ENCODE assay signal across 28 cellular contexts in genomic region chr14:101561897-101562490, GRCh38. TPM values are rescaled to one million over a fixed set of nuclear protein-coding genes. Genes with fewer than 3 reads are reported as not detected.
A peak's percentile ranks its signal among the peaks of the same experiment; 100 is the strongest.
DNase-seq lines count a peak whose midpoint lies in the region; ATAC-seq, FAIRE-seq and TF ChIP-seq lines count a peak whose summit lies in the region.
"Had no signal": no experiment of that assay in that cellular context is flagged by ENCODE, and none has a peak within 500 bp of the region (broad histone marks: within the 10 kb centered on the region; RNA-seq: fewer than 3 reads in every experiment).

No MANE protein-coding gene starts in this region.

- H3K4me3 ChIP-seq in H1 (ENCODE audit: extremely low read depth in 1 of 4, insufficient read depth in 2 of 4, low read depth in 3 of 4, low read length in 4 of 4): no peak overlapping the region
- H3K4me3 ChIP-seq: left lung, SJSA1 had no signal

- H2BK20ac ChIP-seq in H1 (ENCODE audit: low read length): no peak overlapping the region

- no peak overlapping the region for H2AFZ ChIP-seq in H1 (ENCODE audit: low read length)

- no peak overlapping the region for H3K9ac ChIP-seq in H1 (replicated peaks in 1 of 4; ENCODE audit: extremely low read depth in 1 of 4, low read depth in 3 of 4, low read length in 3 of 4)

- DNase-seq in activated naive CD4-positive, alpha-beta T cell treated with anti-CD3 and anti-CD28 coated beads, Interleukin-2, amount 50 U/mL, for 16 hours: no peak
- DNase-seq in H1 (ENCODE audit: low read depth in 1 of 2, low spot score in 2 of 2) (no peak), HUDEP-2 (lab: John Stamatoyannopoulos, UW; ENCODE audit: unreplicated experiment in 76 of 76) (no peak), occipital lobe (lab: John Stamatoyannopoulos, UW) (no peak), iPS-NIHi11 (ENCODE audit: low spot score) (no peak)
- peak; percentile 51 for DNase-seq in natural killer cell treated with Interleukin-12 subunit alpha and Interleukin-12 subunit beta and Interleukin-15 and Interleukin-18, amount 100 ng/mL, for 72 hours (ENCODE audit: low spot score)
- DNase-seq in stimulated activated naive B cell treated with anti-CD40 and anti-IgM and Interleukin-4, amounts not matched to agents 10 μg/mL and 1 μg/mL and 100 μg/mL, for 72 hours: no peak
- DNase-seq: activated CD4-positive, alpha-beta memory T cell treated with anti-CD3 and anti-CD28 coated beads, Interleukin-2, amount 10 ng/mL, durations not matched to agents 7 days and 5 days; aorta; C1 segment of cervical spinal cord; dermis blood vessel endothelial cell; hippocampal formation; Karpas-422; mesenchymal stem cell; NCI-H2081 treated with DMSO at 0.1 percent for 48 hours; NCI-H446; sigmoid colon; stimulated activated CD4-positive, alpha-beta T cell treated with anti-CD3 and anti-CD28 coated beads, Interleukin-4, amount 100 ng/mL, for 24 hours had no signal

- no peak overlapping the region for H4K8ac ChIP-seq in H1 (ENCODE audit: extremely low read depth, insufficient read depth, low read length)

- FAIRE-seq in H1 (lab: Jason Lieb, UNC): no peak
- FAIRE-seq: endometrium, GM18507 had no signal

- peaks cover 0 to 16% (median 9%) of the 10 kb centered on the region in 4 experiments; a peak in 6 of 7 replicates for H3K4me1 ChIP-seq in H1 (replicated peaks in 1 of 4; ENCODE audit: control insufficient read depth in 3 of 4, insufficient read depth in 4 of 4, low read length in 3 of 4)
- H3K4me1 ChIP-seq: prostate gland, SJSA1 had no signal

- H3K4me1 Mint-ChIP-seq in activated naive CD4-positive, alpha-beta T cell treated with anti-CD3 and anti-CD28 coated beads, Interleukin-2, amount 50 U/mL, for 24 hours: peaks cover 13% of the 10 kb centered on the region
- H3K4me1 Mint-ChIP-seq in natural killer cell treated with Interleukin-12 subunit alpha and Interleukin-12 subunit beta and Interleukin-15 and Interleukin-18, amount 100 ng/mL, for 72 hours (ENCODE audit: low read depth in 2 of 2): peaks cover 0 to 4% of the 10 kb centered on the region in 2 donors
- peaks cover 20 to 25% of the 10 kb centered on the region in 2 donors for H3K4me1 Mint-ChIP-seq in stimulated activated naive B cell treated with anti-CD40 and anti-IgM and Interleukin-4, amounts not matched to agents 10 μg/mL and 1 μg/mL and 100 μg/mL, for 72 hours

- peak overlapping the region; percentile 33 for H3K4me3 Mint-ChIP-seq in activated naive CD4-positive, alpha-beta T cell treated with anti-CD3 and anti-CD28 coated beads, Interleukin-2, amount 50 U/mL, for 24 hours
- no peak overlapping the region for H3K4me3 Mint-ChIP-seq in natural killer cell treated with Interleukin-12 subunit alpha and Interleukin-12 subunit beta and Interleukin-15 and Interleukin-18, amount 100 ng/mL, for 72 hours
- peak overlapping the region; percentile 46 to 73 for H3K4me3 Mint-ChIP-seq in stimulated activated naive B cell treated with anti-CD40 and anti-IgM and Interleukin-4, amounts not matched to agents 10 μg/mL and 1 μg/mL and 100 μg/mL, for 72 hours
- H3K4me3 Mint-ChIP-seq: activated CD4-positive, alpha-beta memory T cell treated with anti-CD3 and anti-CD28 coated beads, Interleukin-2, amount 10 ng/mL, durations not matched to agents 7 days and 5 days; stimulated activated effector memory CD8-positive, alpha-beta T cell treated with anti-CD3 and anti-CD28 coated beads, Interleukin-12 subunit alpha, Interleukin-12 subunit beta, amount 100 ng/mL, for 72 hours had no signal

- no peak overlapping the region for H3K56ac ChIP-seq in H1 (replicated peaks; ENCODE audit: insufficient read length, low read depth, low read length)

- ATAC-seq in natural killer cell treated with Interleukin-12 subunit alpha and Interleukin-12 subunit beta and Interleukin-15 and Interleukin-18, amount 100 ng/mL, for 72 hours: no peak
- ATAC-seq in stimulated activated naive B cell treated with anti-CD40 and anti-IgM and Interleukin-4, amounts not matched to agents 10 μg/mL and 1 μg/mL and 100 μg/mL, for 72 hours (replicated peaks): no peak
- ATAC-seq: gastroesophageal sphincter; left lung; stimulated activated effector memory CD8-positive, alpha-beta T cell treated with anti-CD3 and anti-CD28 coated beads, Interleukin-12 subunit alpha, Interleukin-12 subunit beta, amount 100 ng/mL, for 72 hours had no signal

- H3K4ac ChIP-seq in H1 (replicated peaks; ENCODE audit: insufficient read length, low read depth, low read length): no peak overlapping the region

- peaks cover 12 to 19% of the 10 kb centered on the region in 2 experiments for H4K20me1 ChIP-seq in H1 (replicated peaks in 1 of 2; ENCODE audit: control insufficient read depth in 1 of 2, insufficient read depth in 2 of 2, low read length in 2 of 2)

- no peak overlapping the region for H3K18ac ChIP-seq in H1 (ENCODE audit: extremely low read depth, low read length)

- H3K9me3 Mint-ChIP-seq in activated naive CD4-positive, alpha-beta T cell treated with anti-CD3 and anti-CD28 coated beads, Interleukin-2, amount 50 U/mL, for 24 hours: no peaks in the 10 kb centered on the region
- no peaks in the 10 kb centered on the region for H3K9me3 Mint-ChIP-seq in natural killer cell treated with Interleukin-12 subunit alpha and Interleukin-12 subunit beta and Interleukin-15 and Interleukin-18, amount 100 ng/mL, for 72 hours
- H3K9me3 Mint-ChIP-seq in stimulated activated naive B cell treated with anti-CD40 and anti-IgM and Interleukin-4, amounts not matched to agents 10 μg/mL and 1 μg/mL and 100 μg/mL, for 72 hours: peaks cover 2 to 3% of the 10 kb centered on the region in 2 donors

- H2BK15ac ChIP-seq in H1 (ENCODE audit: low read length): no peak overlapping the region

- no peak overlapping the region for H3K27ac ChIP-seq in H1 (ENCODE audit: low read depth, low read length)
- H3K27ac ChIP-seq: gastroesophageal sphincter, left lung, prostate gland, sigmoid colon, SJSA1, suprapubic skin had no signal

- no peaks in the 10 kb centered on the region for H3K79me1 ChIP-seq in H1 (ENCODE audit: low read depth, low read length)

- H3K79me2 ChIP-seq in H1 (ENCODE audit: control insufficient read depth in 1 of 2, insufficient read depth in 2 of 2, low read length in 2 of 2): no peaks in the 10 kb centered on the region

- no peak for TF ChIP-seq RAD21 in H1 (IDR thresholded peaks at IDR 0.05 in 1 of 2, conservative IDR thresholded peaks at IDR 0.05 in 1 of 2; ENCODE audit: low read depth in 2 of 2, low read length in 2 of 2)

- H3K36me3 ChIP-seq in H1 (ENCODE audit: control insufficient read depth in 2 of 4, insufficient read depth in 4 of 4, low read length in 3 of 4): peaks cover 0 to 14% (median 0%) of the 10 kb centered on the region in 4 experiments; a peak in 1 of 8 replicates
- H3K36me3 ChIP-seq: left lung, prostate gland, SJSA1, suprapubic skin had no signal

- peaks cover 88 to 96% (median 94%) of the 10 kb centered on the region in 4 experiments for H3K27me3 ChIP-seq in H1 (replicated peaks in 1 of 4; ENCODE audit: control insufficient read depth in 3 of 4, extremely low read depth in 1 of 4, insufficient read depth in 3 of 4, low read length in 3 of 4)

- peaks cover 9 to 14% of the 10 kb centered on the region in 2 experiments; a peak in 3 of 4 replicates for H3K9me3 ChIP-seq in H1 (ENCODE audit: insufficient read depth in 2 of 2, low read depth in 1 of 2, low read length in 1 of 2)
- H3K9me3 ChIP-seq: prostate gland, SJSA1, suprapubic skin had no signal

- no peak for TF ChIP-seq POLR2A in H1 (IDR thresholded peaks at IDR 0.05; ENCODE audit: control extremely low read depth in 1 of 2, low read depth in 2 of 2, low read length in 2 of 2)

- H4K91ac ChIP-seq in H1 (replicated peaks; ENCODE audit: insufficient read length, low read length): no peak overlapping the region

- no peak overlapping the region for H2BK12ac ChIP-seq in H1 (ENCODE audit: low read depth, low read length)

- no peak for TF ChIP-seq EP300 in H1 (IDR thresholded peaks at IDR 0.05; ENCODE audit: borderline replicate concordance in 1 of 2, low read depth in 2 of 2, low read length in 2 of 2)

- H2BK120ac ChIP-seq in H1 (replicated peaks; ENCODE audit: low read depth, low read length): no peak overlapping the region

- H2BK5ac ChIP-seq in H1 (ENCODE audit: low read depth, low read length): no peak overlapping the region

- H3K14ac ChIP-seq in H1 (ENCODE audit: insufficient read length): no peak overlapping the region

- no peak overlapping the region for H2AK5ac ChIP-seq in H1 (ENCODE audit: low read depth, low read length)

- H3K23me2 ChIP-seq in H1 (ENCODE audit: low read depth, low read length): peaks cover 21% of the 10 kb centered on the region; the same call in 1 of the 2 replicates

- no peak for TF ChIP-seq CTCF in H1 (IDR thresholded peaks at IDR 0.05; ENCODE audit: control extremely low read depth in 1 of 3, insufficient read depth in 1 of 3, low read depth in 1 of 3, low read length in 3 of 3)

- H3K23ac ChIP-seq in H1 (ENCODE audit: insufficient read length): no peak overlapping the region

- H3K27me3 Mint-ChIP-seq in activated naive CD4-positive, alpha-beta T cell treated with anti-CD3 and anti-CD28 coated beads, Interleukin-2, amount 50 U/mL, for 24 hours: peaks cover 45% of the 10 kb centered on the region
- H3K27me3 Mint-ChIP-seq in natural killer cell treated with Interleukin-12 subunit alpha and Interleukin-12 subunit beta and Interleukin-15 and Interleukin-18, amount 100 ng/mL, for 72 hours: peaks cover 42 to 49% of the 10 kb centered on the region in 2 donors
- peaks cover 73 to 78% of the 10 kb centered on the region in 2 donors for H3K27me3 Mint-ChIP-seq in stimulated activated naive B cell treated with anti-CD40 and anti-IgM and Interleukin-4, amounts not matched to agents 10 μg/mL and 1 μg/mL and 100 μg/mL, for 72 hours

- H3K27ac Mint-ChIP-seq in activated naive CD4-positive, alpha-beta T cell treated with anti-CD3 and anti-CD28 coated beads, Interleukin-2, amount 50 U/mL, for 24 hours: no peak overlapping the region
- no peak overlapping the region for H3K27ac Mint-ChIP-seq in natural killer cell treated with Interleukin-12 subunit alpha and Interleukin-12 subunit beta and Interleukin-15 and Interleukin-18, amount 100 ng/mL, for 72 hours
- H3K27ac Mint-ChIP-seq in stimulated activated naive B cell treated with anti-CD40 and anti-IgM and Interleukin-4, amounts not matched to agents 10 μg/mL and 1 μg/mL and 100 μg/mL, for 72 hours: peak overlapping the region; percentile 63
- H3K27ac Mint-ChIP-seq: activated CD4-positive, alpha-beta memory T cell treated with anti-CD3 and anti-CD28 coated beads, Interleukin-2, amount 10 ng/mL, durations not matched to agents 7 days and 5 days; stimulated activated effector memory CD8-positive, alpha-beta T cell treated with anti-CD3 and anti-CD28 coated beads, Interleukin-12 subunit alpha, Interleukin-12 subunit beta, amount 100 ng/mL, for 72 hours had no signal

- CTCF ChIA-PET in H1 (lab: Charles Lee; ENCODE audit: partially characterized antibody): interaction anchor here (0.9 to 1.5 kb wide), 3 partner anchors 16 to 103 kb away, joined by 3 to 4 read pairs (median 3); no protein-coding TSS in a partner anchor

- H3K4me2 ChIP-seq in H1 (ENCODE audit: insufficient read depth in 1 of 2, low read depth in 2 of 2, low read length in 2 of 2): peak overlapping the region in 1 of 2 experiments; percentile 19; a peak in 1 of 4 replicates

- WGBS in H1 (ENCODE audit: extremely low coverage in 1 of 2, insufficient coverage in 1 of 2, insufficient read length in 1 of 2, insufficient replicate concordance in 2 of 2, low coverage in 1 of 2, low lambda C conversion rate in 2 of 2, missing lambda C conversion rate in 1 of 2), 2 experiments: 86% methylated on average over 49 of the region's 51 CpGs; no CpG with 5 or more reads in 1 of the 2 experiments

- H3K36me3 Mint-ChIP-seq in activated naive CD4-positive, alpha-beta T cell treated with anti-CD3 and anti-CD28 coated beads, Interleukin-2, amount 50 U/mL, for 24 hours: no peaks in the 10 kb centered on the region
- no peaks in the 10 kb centered on the region for H3K36me3 Mint-ChIP-seq in natural killer cell treated with Interleukin-12 subunit alpha and Interleukin-12 subunit beta and Interleukin-15 and Interleukin-18, amount 100 ng/mL, for 72 hours
- peaks cover 7 to 17% of the 10 kb centered on the region in 2 donors for H3K36me3 Mint-ChIP-seq in stimulated activated naive B cell treated with anti-CD40 and anti-IgM and Interleukin-4, amounts not matched to agents 10 μg/mL and 1 μg/mL and 100 μg/mL, for 72 hours

- no peak overlapping the region for H4K5ac ChIP-seq in H1 (ENCODE audit: insufficient read length, low read depth, low read length)

- POLR2A ChIA-PET in H1 (lab: Charles Lee; ENCODE audit: partially characterized antibody): interaction anchor here (1.7 kb wide), 1 partner anchor 15 kb away, joined by 3 read pairs; no protein-coding TSS in a partner anchor

RNA-seq across cellular contexts. Expression of gene DIO3, which starts 0.7 kb away (rescaled TPM):
- total RNA-seq in H1 (2021; fragmentation: NEBNext Ultra II Directional; extraction: Animal tissue kit (Norgen Biotek cat#: 25700)): 0.19 TPM in 2 replicates
- 0.17 and 0.33 TPM in 2 replicates for polyA plus RNA-seq in H1 (2011; rRNA removed)
- polyA plus RNA-seq in H1 (2011; cell fraction: cytosol; rRNA removed): 0.41 TPM
- polyA plus RNA-seq in H1 (2011; cell fraction: nucleus; rRNA removed): 0.80 TPM
- 0.13 to 0.27 TPM (median 0.20 TPM) in 4 replicates for polyA plus RNA-seq in H1 (2012, experiment 1 of 2)
- 0.29 TPM for polyA plus RNA-seq in H1 (2012, experiment 2 of 2)
- 0.06 TPM for polyA plus RNA-seq in H1 (2013, experiment 1 of 2)
- 0.26 TPM for polyA plus RNA-seq in H1 (2013, experiment 2 of 2)
- 0.46 and 1.3 TPM in 2 replicates for polyA minus RNA-seq in H1 (2011; rRNA and poly(A)+ RNA removed)
- polyA minus RNA-seq in H1 (2011; cell fraction: cytosol; rRNA and poly(A)+ RNA removed): not detected
- polyA minus RNA-seq in H1 (2011; cell fraction: nucleus; rRNA and poly(A)+ RNA removed): 7.1 TPM
- total RNA-seq in natural killer cell treated with Interleukin-12 subunit alpha and Interleukin-12 subunit beta and Interleukin-15 and Interleukin-18, amount 100 ng/mL, for 72 hours: not detected
- total RNA-seq in occipital lobe: not detected
- total RNA-seq: activated CD4-positive, alpha-beta memory T cell treated with anti-CD3 and anti-CD28 coated beads, Interleukin-2, amount 10 ng/mL, durations not matched to agents 7 days and 5 days; dermis blood vessel endothelial cell; RPMI7951; SJSA1 had no signal
